ENCODE assay signal across 1 cellular context in genomic region chr17:57832711-57833596, GRCh38.
A peak's percentile ranks its signal among the peaks of the same experiment; 100 is the strongest.
TF ChIP-seq lines count a peak whose summit lies in the region.

No MANE protein-coding gene starts in this region.

TF ChIP-seq in HEK293, 187 proteins besides CTCF, POLR2A, EP300 and RAD21 (continued from another document):
- TF ChIP-seq ZBTB10 (tag by site-specific recombination; IDR thresholded peaks at IDR 0.05) (no peak; the same call in 1 of the 2 replicates), ZNF692 (tag by site-specific recombination; IDR thresholded peaks at IDR 0.05) (no peak), ZNF394 (tag by site-specific recombination; IDR thresholded peaks at IDR 0.05; ENCODE audit: borderline replicate concordance) (peak; percentile 34; the same call in 1 of the 2 replicates), ZBTB17 (tag by site-specific recombination; IDR thresholded peaks at IDR 0.05) (peak; percentile 79), ZNF677 (tag by site-specific recombination; IDR thresholded peaks at IDR 0.05) (no peak), ZNF211 (tag by site-specific recombination; IDR thresholded peaks at IDR 0.05; ENCODE audit: low read depth) (no peak), ZNF704 (tag by site-specific recombination; IDR thresholded peaks at IDR 0.05) (no peak), MEIS1 (CRISPR knock-in tag; IDR thresholded peaks at IDR 0.05; ENCODE audit: borderline replicate concordance) (no peak), ZNF335 (tag by site-specific recombination; conservative IDR thresholded peaks at IDR 0.05) (peak; percentile 54), ZNF24 (tag by site-specific recombination; IDR thresholded peaks at IDR 0.05) (peak; percentile 17; the same call in 1 of the 2 replicates), ZNF16 (tag by site-specific recombination; IDR thresholded peaks at IDR 0.05; ENCODE audit: low read depth) (no peak), OSR2 (tag by site-specific recombination; IDR thresholded peaks at IDR 0.05) (peak; percentile 88), YY2 (tag by site-specific recombination; IDR thresholded peaks at IDR 0.05) (no peak), ZSCAN18 (tag by site-specific recombination; IDR thresholded peaks at IDR 0.05) (no peak), ZNF785 (tag by site-specific recombination; IDR thresholded peaks at IDR 0.05) (no peak), ZNF621 (tag by site-specific recombination; IDR thresholded peaks at IDR 0.05) (no peak), TRIM28 (IDR thresholded peaks at IDR 0.05; ENCODE audit: borderline replicate concordance, low read length) (no peak), ZNF660 (tag by site-specific recombination; IDR thresholded peaks at IDR 0.05) (peak; percentile 82), ZNF449 (tag by site-specific recombination; IDR thresholded peaks at IDR 0.05) (no peak), KLF9 (tag by site-specific recombination; IDR thresholded peaks at IDR 0.05; ENCODE audit: low read depth) (no peak), ZNF433 (tag by site-specific recombination; IDR thresholded peaks at IDR 0.05; ENCODE audit: low read depth) (no peak), ZNF626 (tag by site-specific recombination; IDR thresholded peaks at IDR 0.05) (no peak), ZNF302 (tag by site-specific recombination; IDR thresholded peaks at IDR 0.05; ENCODE audit: low read depth) (no peak), ZNF214 (tag by site-specific recombination; IDR thresholded peaks at IDR 0.05; ENCODE audit: borderline replicate concordance) (no peak), YY1 (tag by site-specific recombination; IDR thresholded peaks at IDR 0.05) (no peak), ZFP37 (tag by site-specific recombination; IDR thresholded peaks at IDR 0.05) (no peak), ZNF221 (tag by site-specific recombination; IDR thresholded peaks at IDR 0.05; ENCODE audit: borderline replicate concordance) (no peak), ZNF19 (tag by site-specific recombination; IDR thresholded peaks at IDR 0.05; ENCODE audit: low read depth) (no peak), ZNF501 (tag by site-specific recombination; IDR thresholded peaks at IDR 0.05) (0 out of 2 replicates have a peak, but pooled peaks have one; percentile 33), TCF7L2 (IDR thresholded peaks at IDR 0.05; ENCODE audit: borderline replicate concordance, low read depth, low read length) (no peak), ZNF629 (tag by site-specific recombination; IDR thresholded peaks at IDR 0.05) (no peak), ZNF776 (tag by site-specific recombination; IDR thresholded peaks at IDR 0.05; ENCODE audit: borderline replicate concordance) (no peak), ZNF843 (tag by site-specific recombination; IDR thresholded peaks at IDR 0.05) (no peak), ZNF138 (tag by site-specific recombination; IDR thresholded peaks at IDR 0.05; ENCODE audit: borderline replicate concordance) (no peak), AEBP2 (tag by site-specific recombination; IDR thresholded peaks at IDR 0.05; ENCODE audit: borderline replicate concordance) (no peak), ZSCAN30 (tag by site-specific recombination; IDR thresholded peaks at IDR 0.05) (0 out of 2 replicates have a peak, but pooled peaks have one; percentile 26), ZXDB (tag by site-specific recombination; IDR thresholded peaks at IDR 0.05) (peak; percentile 43; the same call in 1 of the 2 replicates), ZBTB8A (tag by site-specific recombination; IDR thresholded peaks at IDR 0.05) (peak; percentile 55), ZNF548 (tag by site-specific recombination; IDR thresholded peaks at IDR 0.05) (no peak), ZBTB7A (tag by site-specific recombination; IDR thresholded peaks at IDR 0.05; ENCODE audit: low read depth) (no peak), ZNF600 (tag by site-specific recombination; IDR thresholded peaks at IDR 0.05) (peak; percentile 86), ZNF529 (tag by site-specific recombination; IDR thresholded peaks at IDR 0.05; ENCODE audit: insufficient replicate concordance) (no peak), ZNF521 (tag by site-specific recombination; IDR thresholded peaks at IDR 0.05) (no peak), ZNF112 (tag by site-specific recombination; IDR thresholded peaks at IDR 0.05) (no peak), ZNF768 (tag by site-specific recombination; IDR thresholded peaks at IDR 0.05) (no peak)
- TF ChIP-seq, protein P1, sequence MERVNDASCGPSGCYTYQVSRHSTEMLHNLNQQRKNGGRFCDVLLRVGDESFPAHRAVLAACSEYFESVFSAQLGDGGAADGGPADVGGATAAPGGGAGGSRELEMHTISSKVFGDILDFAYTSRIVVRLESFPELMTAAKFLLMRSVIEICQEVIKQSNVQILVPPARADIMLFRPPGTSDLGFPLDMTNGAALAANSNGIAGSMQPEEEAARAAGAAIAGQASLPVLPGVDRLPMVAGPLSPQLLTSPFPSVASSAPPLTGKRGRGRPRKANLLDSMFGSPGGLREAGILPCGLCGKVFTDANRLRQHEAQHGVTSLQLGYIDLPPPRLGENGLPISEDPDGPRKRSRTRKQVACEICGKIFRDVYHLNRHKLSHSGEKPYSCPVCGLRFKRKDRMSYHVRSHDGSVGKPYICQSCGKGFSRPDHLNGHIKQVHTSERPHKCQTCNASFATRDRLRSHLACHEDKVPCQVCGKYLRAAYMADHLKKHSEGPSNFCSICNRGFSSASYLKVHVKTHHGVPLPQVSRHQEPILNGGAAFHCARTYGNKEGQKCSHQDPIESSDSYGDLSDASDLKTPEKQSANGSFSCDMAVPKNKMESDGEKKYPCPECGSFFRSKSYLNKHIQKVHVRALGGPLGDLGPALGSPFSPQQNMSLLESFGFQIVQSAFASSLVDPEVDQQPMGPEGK (tag by site-specific recombination; IDR thresholded peaks at IDR 0.05): 0 out of 2 replicates have a peak, but pooled peaks have one; percentile 34
- TF ChIP-seq, protein P2, sequence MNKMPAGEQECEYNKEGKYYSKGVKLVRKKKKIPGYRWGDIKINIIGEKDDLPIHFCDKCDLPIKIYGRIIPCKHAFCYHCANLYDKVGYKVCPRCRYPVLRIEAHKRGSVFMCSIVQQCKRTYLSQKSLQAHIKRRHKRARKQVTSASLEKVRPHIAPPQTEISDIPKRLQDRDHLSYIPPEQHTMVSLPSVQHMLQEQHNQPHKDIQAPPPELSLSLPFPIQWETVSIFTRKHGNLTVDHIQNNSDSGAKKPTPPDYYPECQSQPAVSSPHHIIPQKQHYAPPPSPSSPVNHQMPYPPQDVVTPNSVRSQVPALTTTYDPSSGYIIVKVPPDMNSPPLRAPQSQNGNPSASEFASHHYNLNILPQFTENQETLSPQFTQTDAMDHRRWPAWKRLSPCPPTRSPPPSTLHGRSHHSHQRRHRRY (tag by site-specific recombination; IDR thresholded peaks at IDR 0.05): no peak
- TF ChIP-seq, protein P3, sequence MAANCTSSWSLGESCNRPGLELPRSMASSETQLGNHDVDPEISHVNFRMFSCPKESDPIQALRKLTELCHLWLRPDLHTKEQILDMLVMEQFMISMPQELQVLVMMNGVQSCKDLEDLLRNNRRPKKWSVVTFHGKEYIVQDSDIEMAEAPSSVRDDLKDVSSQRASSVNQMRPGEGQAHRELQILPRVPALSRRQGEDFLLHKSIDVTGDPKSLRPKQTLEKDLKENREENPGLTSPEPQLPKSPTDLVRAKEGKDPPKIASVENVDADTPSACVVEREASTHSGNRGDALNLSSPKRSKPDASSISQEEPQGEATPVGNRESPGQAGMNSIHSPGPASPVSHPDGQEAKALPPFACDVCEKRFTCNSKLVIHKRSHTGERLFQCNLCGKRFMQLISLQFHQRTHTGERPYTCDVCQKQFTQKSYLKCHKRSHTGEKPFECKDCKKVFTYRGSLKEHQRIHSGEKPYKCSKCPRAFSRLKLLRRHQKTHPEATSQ (tag by site-specific recombination; IDR thresholded peaks at IDR 0.05): no peak
- TF ChIP-seq, protein P4, sequence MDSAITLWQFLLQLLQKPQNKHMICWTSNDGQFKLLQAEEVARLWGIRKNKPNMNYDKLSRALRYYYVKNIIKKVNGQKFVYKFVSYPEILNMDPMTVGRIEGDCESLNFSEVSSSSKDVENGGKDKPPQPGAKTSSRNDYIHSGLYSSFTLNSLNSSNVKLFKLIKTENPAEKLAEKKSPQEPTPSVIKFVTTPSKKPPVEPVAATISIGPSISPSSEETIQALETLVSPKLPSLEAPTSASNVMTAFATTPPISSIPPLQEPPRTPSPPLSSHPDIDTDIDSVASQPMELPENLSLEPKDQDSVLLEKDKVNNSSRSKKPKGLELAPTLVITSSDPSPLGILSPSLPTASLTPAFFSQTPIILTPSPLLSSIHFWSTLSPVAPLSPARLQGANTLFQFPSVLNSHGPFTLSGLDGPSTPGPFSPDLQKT (IDR thresholded peaks at IDR 0.05; ENCODE audit: borderline replicate concordance, low read depth, low read length): no peak
TF ChIP-seq in HEK293: peak in this region for 21.
